ENCODE assay signal across 1 cellular context in genomic region chr15:59994855-59995557, GRCh38.
TF ChIP-seq lines count a peak whose summit lies in the region.

No MANE protein-coding gene starts in this region.

TF ChIP-seq in H1, 55 proteins besides CTCF, POLR2A, EP300 and RAD21 (continued from another document):
- TF ChIP-seq TBP (IDR thresholded peaks at IDR 0.05; ENCODE audit: low read depth, low read length) (peak; percentile 48; the same call in 1 of the 2 replicates), KDM1A (IDR thresholded peaks at IDR 0.05; ENCODE audit: borderline replicate concordance, low read length) (no peak), SUZ12 (IDR thresholded peaks at IDR 0.05; ENCODE audit: low read length) (peak; percentile 61; the same call in 1 of the 2 replicates), CREB1 (IDR thresholded peaks at IDR 0.05) (no peak), EZH2 (IDR thresholded peaks at IDR 0.05; ENCODE audit: low read depth, low read length, severe bottlenecking) (peak; percentile 65), KDM4A (IDR thresholded peaks at IDR 0.05; ENCODE audit: low read depth, low read length, severe bottlenecking) (peak; percentile 14), RNF2 (IDR thresholded peaks at IDR 0.05; ENCODE audit: borderline replicate concordance, low read depth, low read length, missing control alignments, poor library complexity, severe bottlenecking) (no peak), YY1 (IDR thresholded peaks at IDR 0.05; ENCODE audit: low read depth, low read length) (0 out of 2 replicates have a peak, but pooled peaks have one; percentile 24), SP1 (IDR thresholded peaks at IDR 0.05; ENCODE audit: low read depth, low read length) (0 out of 2 replicates have a peak, but pooled peaks have one; percentile 4), NANOG (IDR thresholded peaks at IDR 0.05; ENCODE audit: insufficient read depth, low read depth, low read length, poor library complexity, severe bottlenecking) (no peak), TEAD4 (IDR thresholded peaks at IDR 0.05; ENCODE audit: low read depth, low read length) (peak; percentile 90), CBX8 (IDR thresholded peaks at IDR 0.05; ENCODE audit: borderline replicate concordance, low read depth, low read length) (no peak), ASH2L (IDR thresholded peaks at IDR 0.05; ENCODE audit: low read length) (peak; percentile 38)
